ENCODE assay signal across 8 cellular contexts in the genomic region with DNA sequence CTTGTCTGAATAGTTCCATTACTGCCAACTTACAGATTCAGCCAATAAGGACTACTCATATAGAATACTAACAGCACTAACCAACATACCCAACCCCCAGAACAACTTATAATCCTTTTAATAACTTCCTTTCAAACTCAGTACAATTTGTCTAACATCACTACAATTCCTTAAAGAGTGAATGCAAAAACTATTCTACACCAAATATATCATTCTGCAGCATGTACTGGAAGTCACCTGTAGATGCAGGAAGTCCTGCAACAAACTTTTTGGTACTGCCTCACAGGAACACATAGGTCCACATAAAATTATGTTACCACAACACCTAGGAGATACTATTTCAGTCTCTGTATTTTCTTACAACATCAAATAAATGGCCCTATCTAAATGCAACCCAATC. TPM values are rescaled to one million over a fixed set of nuclear protein-coding genes. Genes with fewer than 3 reads are reported as not detected.
DNase-seq lines count a peak whose midpoint lies in the region; ATAC-seq and TF ChIP-seq lines count a peak whose summit lies in the region.

No MANE protein-coding gene starts in this region.

- no peak for ATAC-seq in CD4-positive, alpha-beta T cell (ENCODE audit: poor library complexity)
- ATAC-seq in HG03571 (IDR thresholded peaks at IDR 0.05; ENCODE audit: unreplicated experiment): no peak

- H3K4me1 ChIP-seq in OCI-LY3 (ENCODE audit: low read length) (peaks cover 48% of the 10 kb centered on the region), endodermal cell (ENCODE audit: control insufficient read depth, insufficient read depth, low read length) (no peaks in the 10 kb centered on the region), neuron (ENCODE audit: insufficient read depth, low read length) (peaks cover 52% of the 10 kb centered on the region)

- peaks cover 85% of the 10 kb centered on the region for H3K4me1 Mint-ChIP-seq in CD4-positive, alpha-beta T cell (ENCODE audit: low read depth)
- peaks cover 51% of the 10 kb centered on the region for H3K4me1 Mint-ChIP-seq in endodermal cell

- H3K79me2 ChIP-seq in OCI-LY3 (ENCODE audit: low read length): peaks cover 71% of the 10 kb centered on the region

- H3K27me3 Mint-ChIP-seq in CD4-positive, alpha-beta T cell: no peaks in the 10 kb centered on the region
- no peaks in the 10 kb centered on the region for H3K27me3 Mint-ChIP-seq in endodermal cell (ENCODE audit: insufficient read depth)

- H2AFZ ChIP-seq in OCI-LY3 (ENCODE audit: low read depth, low read length) (no peak overlapping the region), neuron (ENCODE audit: low read depth, low read length) (no peak overlapping the region)

- peak overlapping the region; percentile 100 for H3K27ac Mint-ChIP-seq in CD4-positive, alpha-beta T cell
- peak overlapping the region; percentile 96 for H3K27ac Mint-ChIP-seq in endodermal cell

- intact Hi-C loops in CD4-positive, alpha-beta T cell (cut with DNase I, micrococcal nuclease): loop anchor here in 1 of 2 experiments (5.0 kb wide), 1 partner anchor 486 kb away; a partner anchor contains a TSS

- H3K4me3 ChIP-seq in OCI-LY3 (ENCODE audit: low read length) (peak overlapping the region; percentile 87), endodermal cell (ENCODE audit: low read length) (peak overlapping the region; percentile 97), neuron (ENCODE audit: low read length) (peak overlapping the region; percentile 68)

- TF ChIP-seq CTCF in CD4-positive, alpha-beta T cell (IDR thresholded peaks at IDR 0.05): no peak
- TF ChIP-seq CTCF in OCI-LY3 (IDR thresholded peaks at IDR 0.05; ENCODE audit: low read depth, low read length) (no peak), endodermal cell (conservative IDR thresholded peaks at IDR 0.05) (no peak)

- H3K9ac ChIP-seq in OCI-LY3 (ENCODE audit: low read length) (0 out of 2 replicates have a peak overlapping the region, but pooled peaks have one; percentile 97), endodermal cell (ENCODE audit: extremely low read depth, low read length, poor library complexity, severe bottlenecking) (peak overlapping the region; percentile 98)

- no peaks in the 10 kb centered on the region for H3K9me3 Mint-ChIP-seq in CD4-positive, alpha-beta T cell
- H3K9me3 Mint-ChIP-seq in endodermal cell: no peaks in the 10 kb centered on the region

- H3K27me3 ChIP-seq in CD4-positive, alpha-beta T cell (ENCODE audit: control insufficient read depth, insufficient read depth, low read length): no peaks in the 10 kb centered on the region
- H3K27me3 ChIP-seq in OCI-LY3 (ENCODE audit: low read depth, low read length) (no peaks in the 10 kb centered on the region), endodermal cell (ENCODE audit: control insufficient read depth, insufficient read depth, low read length, poor library complexity, severe bottlenecking) (no peaks in the 10 kb centered on the region), neuron (ENCODE audit: insufficient read depth, low read length) (no peaks in the 10 kb centered on the region)

- no peak for DNase-seq in CD4-positive, alpha-beta T cell
- DNase-seq in endodermal cell (no peak), NCI-H524 treated with DMSO at 0.1 percent for 48 hours (lab: John Stamatoyannopoulos, UW) (no peak), NCI-H2196 (lab: John Stamatoyannopoulos, UW; ENCODE audit: unreplicated experiment) (no peak), CD1c-positive myeloid dendritic cell (ENCODE audit: extremely low spot score) (no peak)

- H3K4me2 ChIP-seq in OCI-LY3 (ENCODE audit: low read length): peak overlapping the region; percentile 96

- peaks cover 81% of the 10 kb centered on the region for H3K36me3 Mint-ChIP-seq in CD4-positive, alpha-beta T cell (ENCODE audit: low read depth)
- peaks cover 56% of the 10 kb centered on the region for H3K36me3 Mint-ChIP-seq in endodermal cell (ENCODE audit: low read depth)

- H3K36me3 ChIP-seq in OCI-LY3 (replicated peaks; ENCODE audit: low read depth, low read length) (peaks cover 63% of the 10 kb centered on the region), endodermal cell (ENCODE audit: control insufficient read depth, insufficient read depth, low read length) (peaks cover 63% of the 10 kb centered on the region), neuron (ENCODE audit: insufficient read depth, low read length) (peaks cover 60% of the 10 kb centered on the region)

- CTCF ChIA-PET in CD4-positive, alpha-beta T cell (lab: Charles Lee): no interaction called here

- peak overlapping the region; percentile 95 for H3K4me3 Mint-ChIP-seq in CD4-positive, alpha-beta T cell
- peak overlapping the region; percentile 88 for H3K4me3 Mint-ChIP-seq in endodermal cell

- H4K20me1 ChIP-seq in OCI-LY3 (ENCODE audit: insufficient read depth, low read length): peaks cover 64% of the 10 kb centered on the region

- POLR2A ChIA-PET in CD4-positive, alpha-beta T cell (lab: Charles Lee): no interaction called here

- no peaks in the 10 kb centered on the region for H3K9me3 ChIP-seq in CD4-positive, alpha-beta T cell (ENCODE audit: control insufficient read depth, low read length)
- H3K9me3 ChIP-seq in OCI-LY3 (ENCODE audit: insufficient read depth, low read length) (no peaks in the 10 kb centered on the region), endodermal cell (ENCODE audit: control insufficient read depth, low read length) (no peaks in the 10 kb centered on the region), neuron (ENCODE audit: low read length) (no peaks in the 10 kb centered on the region)

- peak overlapping the region; percentile 0 for H3K27ac ChIP-seq in CD4-positive, alpha-beta T cell (ENCODE audit: low read depth, low read length)
- no peak overlapping the region for H3K27ac ChIP-seq in OCI-LY3 (ENCODE audit: low read length)
- no peak overlapping the region for H3K27ac ChIP-seq in endodermal cell (ENCODE audit: low read depth, low read length)

RNA-seq across cellular contexts. Expression of a gene that starts 2.1 kb away (rescaled TPM):
- total RNA-seq in CD4-positive, alpha-beta T cell: 1,000 to 10,000 TPM; 1,350 to 1,388 TPM
- total RNA-seq in endodermal cell: 100 to 1,000 TPM in 1 of 2 donors, 10 to 100 TPM in 1; 97.4 to 128 TPM
- polyA plus RNA-seq in endodermal cell (2013, experiment 1 of 2): 100 TPM
- 80.9 TPM for polyA plus RNA-seq in endodermal cell (2013, experiment 2 of 2)

Comparison
In these comparisons a context has a peak if more than half of its experiments do, and no peak if none do; other contexts are left out.
1. RNA of a gene that starts 2.1 kb away (total RNA-seq): 1,350 to 1,388 TPM in CD4-positive, alpha-beta T cell; 97.4 to 128 TPM in endodermal cell; every median in the first group is over 10 times any median in the second.
2. Peak in every context shown above with its lines, with median percentiles within 50 percentile points of each other: H3K4me3 ChIP-seq.